Comparison of ENCODE assay signal across 29 cellular contexts in genomic region chr10:47098238-47098637, GRCh38.
"Had no signal": no experiment of that assay in that cellular context is flagged by ENCODE, and none has a peak within 500 bp of the region (broad histone marks: within the 10 kb centered on the region; RNA-seq: fewer than 3 reads in every experiment).

No MANE protein-coding gene starts in this region.

- H3K27me3 Mint-ChIP-seq: stimulated activated memory B cell treated with anti-CD40 and anti-IgM and Interleukin-4, amounts not matched to agents 10 μg/mL and 1 μg/mL and 100 μg/mL, for 72 hours; stimulated activated naive CD8-positive, alpha-beta T cell treated with anti-CD3 and anti-CD28 coated beads, Interleukin-15, amount 100 ng/mL, for 72 hours; stimulated activated naive CD8-positive, alpha-beta T cell treated with anti-CD3 and anti-CD28 coated beads, Interleukin-15, Interleukin-2, amounts not matched to agents 100 ng/mL and 50 ng/mL, for 24 hours had no signal

- H3K9me3 ChIP-seq: suprapubic skin, testis, thoracic aorta, thyroid gland, tibial artery, tibial nerve, transverse colon, upper lobe of left lung, upper lobe of right lung, uterus, vagina had no signal

- H3K4me1 Mint-ChIP-seq: stimulated activated effector memory CD8-positive, alpha-beta T cell treated with anti-CD3 and anti-CD28 coated beads, Interleukin-12 subunit alpha, Interleukin-12 subunit beta, amount 100 ng/mL, for 72 hours; stimulated activated memory B cell treated with anti-CD40 and anti-IgM and Interleukin-4, amounts not matched to agents 10 μg/mL and 1 μg/mL and 100 μg/mL, for 72 hours; stimulated activated naive B cell treated with anti-CD40 and anti-IgM and Interleukin-4, amounts not matched to agents 10 μg/mL and 1 μg/mL and 100 μg/mL, for 72 hours; stimulated activated naive CD8-positive, alpha-beta T cell treated with anti-CD3 and anti-CD28 coated beads, Interleukin-15, amount 100 ng/mL, for 72 hours had no signal

- FAIRE-seq: urothelium cell line had no signal

- H3K27me3 ChIP-seq: stomach, suprapubic skin, testis, thyroid gland, tibial artery, tibial nerve, transverse colon, upper lobe of left lung, upper lobe of right lung, uterus, vagina had no signal

- H3K9me3 Mint-ChIP-seq: stimulated activated memory B cell treated with anti-CD40 and anti-IgM and Interleukin-4, amounts not matched to agents 10 μg/mL and 1 μg/mL and 100 μg/mL, for 72 hours; stimulated activated naive CD8-positive, alpha-beta T cell treated with anti-CD3 and anti-CD28 coated beads, Interleukin-15, Interleukin-2, amounts not matched to agents 100 ng/mL and 50 ng/mL, for 24 hours; type B pancreatic cell had no signal

- ATAC-seq: stimulated activated effector memory CD8-positive, alpha-beta T cell treated with anti-CD3 and anti-CD28 coated beads, Interleukin-12 subunit alpha, Interleukin-12 subunit beta, amount 100 ng/mL, for 72 hours; stimulated activated naive B cell treated with anti-CD40 and anti-IgM and Interleukin-4, amounts not matched to agents 10 μg/mL and 1 μg/mL and 100 μg/mL, for 72 hours; stimulated activated naive CD8-positive, alpha-beta T cell treated with anti-CD3 and anti-CD28 coated beads, Interleukin-15, amount 100 ng/mL, for 72 hours; stimulated activated naive CD8-positive, alpha-beta T cell treated with anti-CD3 and anti-CD28 coated beads, Interleukin-15, Interleukin-2, amounts not matched to agents 100 U/mL and 50 U/mL, for 24 hours; upper lobe of right lung had no signal

- H3K4me3 Mint-ChIP-seq: stimulated activated effector memory CD8-positive, alpha-beta T cell treated with anti-CD3 and anti-CD28 coated beads, Interleukin-12 subunit alpha, Interleukin-12 subunit beta, amount 100 ng/mL, for 72 hours; stimulated activated memory B cell treated with anti-CD40 and anti-IgM and Interleukin-4, amounts not matched to agents 10 μg/mL and 1 μg/mL and 100 μg/mL, for 72 hours; stimulated activated naive B cell treated with anti-CD40 and anti-IgM and Interleukin-4, amounts not matched to agents 10 μg/mL and 1 μg/mL and 100 μg/mL, for 72 hours; stimulated activated naive CD8-positive, alpha-beta T cell treated with anti-CD3 and anti-CD28 coated beads, Interleukin-15, amount 100 ng/mL, for 72 hours; stimulated activated naive CD8-positive, alpha-beta T cell treated with anti-CD3 and anti-CD28 coated beads, Interleukin-15, Interleukin-2, amounts not matched to agents 100 ng/mL and 50 ng/mL, for 24 hours; type B pancreatic cell had no signal

- H3K27ac Mint-ChIP-seq: stimulated activated effector memory CD8-positive, alpha-beta T cell treated with anti-CD3 and anti-CD28 coated beads, Interleukin-12 subunit alpha, Interleukin-12 subunit beta, amount 100 ng/mL, for 72 hours; stimulated activated memory B cell treated with anti-CD40 and anti-IgM and Interleukin-4, amounts not matched to agents 10 μg/mL and 1 μg/mL and 100 μg/mL, for 72 hours; stimulated activated naive B cell treated with anti-CD40 and anti-IgM and Interleukin-4, amounts not matched to agents 10 μg/mL and 1 μg/mL and 100 μg/mL, for 72 hours; stimulated activated naive CD8-positive, alpha-beta T cell treated with anti-CD3 and anti-CD28 coated beads, Interleukin-15, amount 100 ng/mL, for 72 hours; stimulated activated naive CD8-positive, alpha-beta T cell treated with anti-CD3 and anti-CD28 coated beads, Interleukin-15, Interleukin-2, amounts not matched to agents 100 ng/mL and 50 ng/mL, for 24 hours; type B pancreatic cell had no signal

- H3K4me1 ChIP-seq: stomach, suprapubic skin, testis, thyroid gland, tibial artery, tibial nerve, transverse colon, upper lobe of left lung, upper lobe of right lung, uterus, vagina had no signal

- H3K4me3 ChIP-seq: stomach, suprapubic skin, testis, thoracic aorta, thyroid gland, tibial artery, tibial nerve, transverse colon, upper lobe of left lung, upper lobe of right lung, uterus, vagina had no signal

- DNase-seq: stimulated activated CD4-positive, alpha-beta T cell treated with anti-CD3 and anti-CD28 coated beads, Interleukin-2, amount 100 ng/mL, for 48 hours; stimulated activated CD4-positive, alpha-beta T cell treated with anti-CD3 and anti-CD28 coated beads, Interleukin-4, amount 100 ng/mL, for 1 hour; stimulated activated CD4-positive, alpha-beta T cell treated with anti-CD3 and anti-CD28 coated beads, Interleukin-4, amount 100 ng/mL, for 24 hours; stimulated activated CD4-positive, alpha-beta T cell treated with anti-CD3 and anti-CD28 coated beads, Interleukin-4, amount 100 ng/mL, for 4 hours; stimulated activated CD8-positive, alpha-beta memory T cell treated with anti-CD3 and anti-CD28 coated beads, Interleukin-4, amount 100 ng/mL, for 48 hours; stimulated activated naive B cell treated with anti-CD40 and anti-IgM and Interleukin-4, amounts not matched to agents 10 μg/mL and 1 μg/mL and 100 μg/mL, for 72 hours; stimulated activated naive CD4-positive, alpha-beta T cell; stimulated activated naive CD4-positive, alpha-beta T cell treated with Interleukin-2 at 50 U/mL for 16 hours; stimulated activated naive CD8-positive, alpha-beta T cell treated with anti-CD3 and anti-CD28 coated beads, Interleukin-15, amount 100 ng/mL, for 72 hours; stimulated activated naive CD8-positive, alpha-beta T cell treated with anti-CD3 and anti-CD28 coated beads, Interleukin-15, Interleukin-2, amounts not matched to agents 100 U/mL and 50 U/mL, for 24 hours; stomach; substantia nigra; testis; thyroid gland; tibial artery; transverse colon; trophoblast cell; upper lobe of left lung; upper lobe of right lung; uterus had no signal

- H3K27ac ChIP-seq: stomach, suprapubic skin, testis, thoracic aorta, thyroid gland, tibial artery, tibial nerve, transverse colon, upper lobe of left lung, upper lobe of right lung, uterus, vagina had no signal

- H3K36me3 Mint-ChIP-seq: stimulated activated effector memory CD8-positive, alpha-beta T cell treated with anti-CD3 and anti-CD28 coated beads, Interleukin-12 subunit alpha, Interleukin-12 subunit beta, amount 100 ng/mL, for 72 hours; stimulated activated memory B cell treated with anti-CD40 and anti-IgM and Interleukin-4, amounts not matched to agents 10 μg/mL and 1 μg/mL and 100 μg/mL, for 72 hours; stimulated activated naive B cell treated with anti-CD40 and anti-IgM and Interleukin-4, amounts not matched to agents 10 μg/mL and 1 μg/mL and 100 μg/mL, for 72 hours; type B pancreatic cell had no signal

- H3K36me3 ChIP-seq: stomach, suprapubic skin, thoracic aorta, thyroid gland, tibial artery, tibial nerve, transverse colon, upper lobe of left lung, upper lobe of right lung, uterus, vagina had no signal
